7 cellular contexts compared by ENCODE assay signal in genomic region chr2:101704046-101704466, GRCh38. TPM values are rescaled to one million over a fixed set of nuclear protein-coding genes. Genes with fewer than 3 reads are reported as not detected.
DNase-seq lines count a peak whose midpoint lies in the region; ATAC-seq lines count a peak whose summit lies in the region.

No MANE protein-coding gene starts in this region.

- DNase-seq in HCEC 1CT (peak; percentile 17), germinal center (ENCODE audit: low spot score) (peak; percentile 20), cerebellar cortex (ENCODE audit: low spot score) (no peak)
- DNase-seq in activated CD4-positive, alpha-beta memory T cell treated with anti-CD3 and anti-CD28 coated beads for 36 hours = peak; percentile 59
- no peak for DNase-seq in stimulated activated effector memory CD8-positive, alpha-beta T cell treated with anti-CD3 and anti-CD28 coated beads, Interleukin-12 subunit alpha, Interleukin-12 subunit beta, amount 100 ng/mL, for 72 hours (ENCODE audit: low spot score in 2 of 2)

- no peaks in the 10 kb centered on the region for H3K9me3 Mint-ChIP-seq in activated CD4-positive, alpha-beta memory T cell treated with anti-CD3 and anti-CD28 coated beads for 36 hours
- peaks cover 4% of the 10 kb centered on the region for H3K9me3 Mint-ChIP-seq in stimulated activated effector memory CD8-positive, alpha-beta T cell treated with anti-CD3 and anti-CD28 coated beads, Interleukin-12 subunit alpha, Interleukin-12 subunit beta, amount 100 ng/mL, for 72 hours

- H3K36me3 Mint-ChIP-seq in activated CD4-positive, alpha-beta memory T cell treated with anti-CD3 and anti-CD28 coated beads for 36 hours = peaks cover 10% of the 10 kb centered on the region
- peaks cover 18% of the 10 kb centered on the region for H3K36me3 Mint-ChIP-seq in stimulated activated effector memory CD8-positive, alpha-beta T cell treated with anti-CD3 and anti-CD28 coated beads, Interleukin-12 subunit alpha, Interleukin-12 subunit beta, amount 100 ng/mL, for 72 hours

- intact Hi-C loops in activated CD4-positive, alpha-beta memory T cell treated with anti-CD3 and anti-CD28 coated beads for 36 hours (cut with micrococcal nuclease) = loop anchor here (5.0 to 10.0 kb wide), 2 partner anchors 132 to 661 kb away; no protein-coding TSS in a partner anchor

- no peaks in the 10 kb centered on the region for H3K27me3 Mint-ChIP-seq in activated CD4-positive, alpha-beta memory T cell treated with anti-CD3 and anti-CD28 coated beads for 36 hours

- POLR2A ChIA-PET in activated CD4-positive, alpha-beta memory T cell treated with anti-CD3 and anti-CD28 coated beads for 36 hours (lab: Charles Lee) = interaction anchor here (1.0 to 3.8 kb wide), 3 partner anchors 15 to 127 kb away, joined by 3 to 32 read pairs (median 4); no protein-coding TSS in a partner anchor

- no peak for ATAC-seq in stimulated activated effector memory CD8-positive, alpha-beta T cell treated with anti-CD3 and anti-CD28 coated beads, Interleukin-12 subunit alpha, Interleukin-12 subunit beta, amount 100 ng/mL, for 72 hours
- ATAC-seq in GM18907 (IDR thresholded peaks at IDR 0.05; ENCODE audit: unreplicated experiment) (no peak), GM18502 (IDR thresholded peaks at IDR 0.05; ENCODE audit: poor library complexity, unreplicated experiment) (no peak)

- H3K4me3 Mint-ChIP-seq in activated CD4-positive, alpha-beta memory T cell treated with anti-CD3 and anti-CD28 coated beads for 36 hours = peak overlapping the region; percentile 62
- peak overlapping the region; percentile 65 for H3K4me3 Mint-ChIP-seq in stimulated activated effector memory CD8-positive, alpha-beta T cell treated with anti-CD3 and anti-CD28 coated beads, Interleukin-12 subunit alpha, Interleukin-12 subunit beta, amount 100 ng/mL, for 72 hours

- peaks cover 74% of the 10 kb centered on the region for H3K4me1 Mint-ChIP-seq in activated CD4-positive, alpha-beta memory T cell treated with anti-CD3 and anti-CD28 coated beads for 36 hours (ENCODE audit: low read depth)
- H3K4me1 Mint-ChIP-seq in stimulated activated effector memory CD8-positive, alpha-beta T cell treated with anti-CD3 and anti-CD28 coated beads, Interleukin-12 subunit alpha, Interleukin-12 subunit beta, amount 100 ng/mL, for 72 hours = peaks cover 72% of the 10 kb centered on the region

- H3K27ac Mint-ChIP-seq in activated CD4-positive, alpha-beta memory T cell treated with anti-CD3 and anti-CD28 coated beads for 36 hours = peak overlapping the region; percentile 87
- H3K27ac Mint-ChIP-seq in stimulated activated effector memory CD8-positive, alpha-beta T cell treated with anti-CD3 and anti-CD28 coated beads, Interleukin-12 subunit alpha, Interleukin-12 subunit beta, amount 100 ng/mL, for 72 hours = peak overlapping the region; percentile 89

- CTCF ChIA-PET in activated CD4-positive, alpha-beta memory T cell treated with anti-CD3 and anti-CD28 coated beads for 36 hours (lab: Charles Lee) = interaction anchor here (0.6 to 2.5 kb wide), 5 partner anchors 13 to 284 kb away, joined by 3 to 9 read pairs (median 6); no protein-coding TSS in a partner anchor

RNA-seq across cellular contexts. Expression of gene MAP4K4, which starts 6.5 kb away (rescaled TPM):
- total RNA-seq in activated CD4-positive, alpha-beta memory T cell treated with anti-CD3 and anti-CD28 coated beads for 36 hours = 10 to 100 TPM; 42.1 to 43.4 TPM

Comparison
In these comparisons a context has a peak if more than half of its experiments do, and no peak if none do; other contexts are left out.
1. DNase-seq: peak in HCEC 1CT (single experiment), activated CD4-positive, alpha-beta memory T cell treated with anti-CD3 and anti-CD28 coated beads for 36 hours (single experiment) and germinal center (single experiment); none in stimulated activated effector memory CD8-positive, alpha-beta T cell treated with anti-CD3 and anti-CD28 coated beads, Interleukin-12 subunit alpha, Interleukin-12 subunit beta, amount 100 ng/mL, for 72 hours (0 of 2) and cerebellar cortex (single experiment).